In the genomic region with DNA sequence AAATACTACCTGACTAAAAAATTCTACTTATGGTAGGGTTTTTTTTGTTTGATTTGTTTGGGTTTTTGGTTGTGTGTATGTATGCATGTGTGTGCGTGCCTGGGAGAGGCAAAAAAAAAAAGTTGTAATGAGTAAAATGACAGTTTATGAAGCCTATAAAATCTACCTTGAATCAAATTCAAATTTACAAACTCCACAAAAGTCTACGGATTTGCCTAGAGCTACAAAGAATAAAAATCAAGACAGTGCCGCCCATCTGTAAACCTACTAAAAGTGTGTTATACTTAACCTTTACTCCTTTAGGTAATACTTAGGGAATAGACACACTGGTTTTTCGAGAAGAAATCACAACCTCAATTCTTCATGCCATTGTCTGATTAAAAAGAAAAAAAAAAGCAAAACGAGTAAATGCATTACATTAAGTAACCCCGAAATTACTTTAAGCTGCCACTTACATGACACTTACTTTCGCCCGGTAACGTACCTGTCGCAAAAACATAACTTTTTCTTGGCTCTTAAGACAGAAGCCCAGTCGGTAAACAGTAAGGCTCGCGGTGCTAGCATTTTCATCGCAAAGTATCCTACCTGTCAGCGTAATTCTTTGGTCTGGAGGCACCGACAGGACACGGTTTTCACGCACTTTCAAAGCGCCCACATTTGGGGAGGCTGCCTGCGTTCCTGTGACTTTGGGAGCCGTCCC, we compare ENCODE assay signal across 8 cellular contexts. TPM values are rescaled to one million over a fixed set of nuclear protein-coding genes. Genes with fewer than 3 reads are reported as not detected.
A peak's percentile ranks its signal among the peaks of the same experiment; 100 is the strongest.
DNase-seq lines count a peak whose midpoint lies in the region; ATAC-seq and TF ChIP-seq lines count a peak whose summit lies in the region.

No MANE protein-coding gene starts in this region.

- ATAC-seq in HG02852 (IDR thresholded peaks at IDR 0.05; ENCODE audit: unreplicated experiment) (no peak), HG02981 (IDR thresholded peaks at IDR 0.05; ENCODE audit: unreplicated experiment) (no peak), omental fat pad (ENCODE audit: low FRiP score) (no peak)

- peaks cover 10% of the 10 kb centered on the region for H3K79me2 ChIP-seq in osteoblast (ENCODE audit: insufficient read depth, low read length)

- H3K4me3 ChIP-seq in endocrine pancreas (ENCODE audit: control insufficient read depth, insufficient read depth, low read length): peak overlapping the region; percentile 84
- peak overlapping the region; percentile 89 for H3K4me3 ChIP-seq in osteoblast (ENCODE audit: insufficient read depth, low read length)

- H3K4me2 ChIP-seq in osteoblast (ENCODE audit: insufficient read depth, low read length): peak overlapping the region; percentile 98

- peak overlapping the region; percentile 76 for H3K9ac ChIP-seq in endocrine pancreas (ENCODE audit: control insufficient read depth, insufficient read depth, low read length)

- TF ChIP-seq CTCF in osteoblast (IDR thresholded peaks at IDR 0.05; ENCODE audit: extremely low read depth, low read depth, low read length) (no peak), omental fat pad (IDR thresholded peaks at IDR 0.05) (no peak)

- H4K20me1 ChIP-seq in osteoblast (ENCODE audit: insufficient read depth, low read length): peaks cover 7% of the 10 kb centered on the region

- H3K27me3 ChIP-seq in endocrine pancreas (ENCODE audit: control insufficient read depth, insufficient read depth, low read length) (no peaks in the 10 kb centered on the region), osteoblast (ENCODE audit: insufficient read depth, low read length) (no peaks in the 10 kb centered on the region)

- H2AFZ ChIP-seq in osteoblast (ENCODE audit: low read length): peak overlapping the region; percentile 89

- peak; percentile 27 for DNase-seq in DMS53 treated with DMSO at 0.1 percent for 48 hours (lab: John Stamatoyannopoulos, UW; ENCODE audit: unreplicated experiment)
- peak; percentile 53 for DNase-seq in NAMALWA (ENCODE audit: low spot score)
- peak; percentile 17 for DNase-seq in osteoblast (ENCODE audit: insufficient read length, low spot score, missing footprints)
- no peak for DNase-seq in retina
- DNase-seq in omental fat pad (ENCODE audit: low spot score): no peak

- no peaks in the 10 kb centered on the region for H3K36me3 ChIP-seq in endocrine pancreas (ENCODE audit: control insufficient read depth, insufficient read depth, low read length)
- no peaks in the 10 kb centered on the region for H3K36me3 ChIP-seq in osteoblast (ENCODE audit: insufficient read depth, low read length)

- no peak overlapping the region for H3K27ac ChIP-seq in osteoblast (ENCODE audit: low read depth, low read length)

- H3K9me3 ChIP-seq in endocrine pancreas (ENCODE audit: control insufficient read depth, low read length) (no peaks in the 10 kb centered on the region), osteoblast (ENCODE audit: low read depth, low read length) (no peaks in the 10 kb centered on the region)

- H3K4me1 ChIP-seq in endocrine pancreas (ENCODE audit: control insufficient read depth, insufficient read depth, low read length): peaks cover 9% of the 10 kb centered on the region
- H3K4me1 ChIP-seq in osteoblast (ENCODE audit: insufficient read depth, low read length): peaks cover 37% of the 10 kb centered on the region

RNA-seq across cellular contexts. Expression of a gene that starts 1.0 kb away (rescaled TPM):
- total RNA-seq in osteoblast: 13.0 and 13.8 TPM in 2 replicates
- total RNA-seq in omental fat pad: 1 to 10 TPM; 5.2 to 9.4 (median 8.3) TPM

RNA-seq across cellular contexts. Expression of a gene that starts 59.6 kb away (rescaled TPM):
- total RNA-seq in osteoblast (11.2 and 13.0 TPM in 2 replicates), omental fat pad (10 to 100 TPM; 12.0 to 15.8 (median 12.8) TPM)

Comparison
In these comparisons a context has a peak if more than half of its experiments do, and no peak if none do; other contexts are left out.
1. DNase-seq: peak in DMS53 treated with DMSO at 0.1 percent for 48 hours (single experiment), NAMALWA (single experiment) and osteoblast (single experiment); none in retina (single experiment) and omental fat pad (single experiment).